ENCODE assay signal across 33 cellular contexts in the genomic region with DNA sequence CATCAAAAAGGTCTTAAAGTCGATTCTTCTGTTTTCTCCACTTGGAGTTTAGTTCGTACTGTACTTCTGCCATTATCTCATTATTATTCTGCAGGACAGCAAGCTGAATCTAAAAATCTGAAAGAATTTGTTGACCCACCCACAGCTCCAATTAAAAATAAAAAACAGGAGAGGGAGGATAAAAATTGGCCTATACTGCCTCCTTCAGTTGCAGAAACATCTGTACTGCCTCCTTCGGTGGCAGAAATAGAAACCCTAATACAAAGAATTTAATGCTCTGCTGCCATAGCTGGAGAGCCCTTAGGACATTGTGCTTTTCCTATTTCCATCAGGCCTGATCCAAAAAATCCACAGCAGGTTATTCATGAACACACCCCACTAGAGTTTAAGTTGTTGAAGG.
"Had no signal": no experiment of that assay in that cellular context is flagged by ENCODE, and none has a peak within 500 bp of the region (broad histone marks: within the 10 kb centered on the region; RNA-seq: fewer than 3 reads in every experiment).

No MANE protein-coding gene starts in this region.

- H3K4me3 ChIP-seq: body of pancreas, breast epithelium had no signal

- H3K27ac ChIP-seq: body of pancreas, brain microvascular endothelial cell, breast epithelium, WERI-Rb-1 had no signal

- ATAC-seq: activated CD4-positive, alpha-beta T cell treated with anti-CD3 and anti-CD28 coated beads for 36 hours; activated CD4-positive, CD25-positive, alpha-beta regulatory T cell treated with anti-CD3 and anti-CD28 coated beads, Interleukin-2, amount 50 U/mL, for 24 hours; activated CD8-positive, alpha-beta memory T cell treated with anti-CD3 and anti-CD28 coated beads, Interleukin-2, amount 10 ng/mL, durations not matched to agents 7 days and 5 days; activated CD8-positive, alpha-beta T cell treated with anti-CD3 and anti-CD28 coated beads, Interleukin-2, amount 10 ng/mL, durations not matched to agents 7 days and 5 days; activated naive CD8-positive, alpha-beta T cell treated with anti-CD3 and anti-CD28 coated beads, Interleukin-2, amount 50 U/mL, for 24 hours; body of pancreas; T-cell; WTC11 had no signal

- DNase-seq: activated CD4-positive, alpha-beta memory T cell treated with anti-CD3 and anti-CD28 coated beads, Interleukin-2, amount 10 ng/mL, durations not matched to agents 7 days and 5 days; activated CD4-positive, alpha-beta T cell treated with anti-CD3 and anti-CD28 coated beads for 1 hour; activated CD4-positive, alpha-beta T cell treated with anti-CD3 and anti-CD28 coated beads for 36 hours; activated CD4-positive, alpha-beta T cell treated with anti-CD3 and anti-CD28 coated beads for 48 hours; activated CD4-positive, alpha-beta T cell treated with anti-CD3 and anti-CD28 coated beads, Interleukin-2, amount 10 ng/mL, durations not matched to agents 7 days and 5 days; activated CD4-positive, alpha-beta T cell treated with anti-CD3 and anti-CD28 coated beads, Interleukin-2, amount 50 U/mL, for 48 hours; activated CD4-positive, CD25-positive, alpha-beta regulatory T cell; activated CD8-positive, alpha-beta memory T cell treated with anti-CD3 and anti-CD28 coated beads for 24 hours; activated CD8-positive, alpha-beta memory T cell treated with anti-CD3 and anti-CD28 coated beads, Interleukin-2, amount 10 ng/mL, durations not matched to agents 7 days and 5 days; activated CD8-positive, alpha-beta memory T cell treated with anti-CD3 and anti-CD28 coated beads, Interleukin-2, amount 50 U/mL, for 48 hours; activated CD8-positive, alpha-beta T cell treated with anti-CD3 and anti-CD28 coated beads, Interleukin-2, amount 10 ng/mL, durations not matched to agents 7 days and 5 days; activated effector memory CD4-positive, alpha-beta T cell treated with Interleukin-2 at 50 U/mL for 16 hours; activated gamma-delta T cell; activated naive CD4-positive, alpha-beta T cell treated with anti-CD3 and anti-CD28 coated beads, Interleukin-2, amount 10 ng/mL, durations not matched to agents 7 days and 5 days; activated naive CD4-positive, alpha-beta T cell treated with Interleukin-2 at 50 U/mL for 16 hours; activated naive CD8-positive, alpha-beta T cell treated with anti-CD3 and anti-CD28 coated beads, Interleukin-2, amount 10 ng/mL, durations not matched to agents 7 days and 5 days; activated naive CD8-positive, alpha-beta T cell treated with anti-CD3 and anti-CD28 coated beads, Interleukin-2, amount 50 U/mL, for 24 hours; activated T-cell treated with anti-CD3 and anti-CD28 coated beads, Interleukin-2, amount 50 U/mL, for 24 hours; activated T-cell treated with anti-CD3 and anti-CD28 coated beads, Interleukin-2, amount 50 U/mL, for 48 hours; amygdala; aorta; body of pancreas; brain microvascular endothelial cell; central memory CD4-positive, alpha-beta T cell; T-cell; T-helper 2 cell; T-helper 9 cell; WERI-Rb-1 had no signal

- FAIRE-seq: astrocyte, TTC549 had no signal

- H3K27me3 ChIP-seq: body of pancreas, brain microvascular endothelial cell, breast epithelium had no signal

- H3K4me1 ChIP-seq: body of pancreas, breast epithelium had no signal
